Comparison of ENCODE assay signal across 8 cellular contexts in the genomic region with DNA sequence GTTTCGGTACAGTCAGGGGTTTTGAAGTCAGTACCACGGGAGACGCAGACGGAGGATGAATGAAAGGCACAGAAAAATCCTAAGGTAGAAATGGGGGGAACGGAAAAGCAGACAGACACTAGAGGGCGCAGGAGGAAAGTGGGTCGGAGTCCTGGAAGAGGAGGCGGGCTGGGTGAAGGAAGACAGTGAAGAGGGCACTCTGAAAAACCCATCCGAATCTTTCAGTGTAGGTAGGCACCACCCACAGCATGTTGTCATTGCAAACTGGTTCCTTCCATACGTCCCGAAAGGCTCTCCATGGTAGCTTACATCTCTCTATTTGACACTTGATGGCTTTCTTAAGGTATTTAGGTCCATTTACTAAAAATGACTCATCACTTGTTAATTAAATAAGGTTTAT. TPM values are rescaled to one million over a fixed set of nuclear protein-coding genes. Genes with fewer than 3 reads are reported as not detected.
A peak's percentile ranks its signal among the peaks of the same experiment; 100 is the strongest.
DNase-seq lines count a peak whose midpoint lies in the region; ATAC-seq and TF ChIP-seq lines count a peak whose summit lies in the region.

No MANE protein-coding gene starts in this region.

- no peaks in the 10 kb centered on the region for H3K9me3 ChIP-seq in ovary

- in situ Hi-C loops in KBM-7 (cut with MboI; ENCODE audit: low pct_unique_long_range_greater_than_20kb, low sequenced_read_pairs): no loop called here

- DNase-seq in DMS114 treated with DMSO at 0.1 percent for 48 hours (lab: John Stamatoyannopoulos, UW; ENCODE audit: unreplicated experiment) (peak; percentile 41), KBM-7 (peak; percentile 92), RKO (ENCODE audit: low spot score) (peak; percentile 75), fibroblast of villous mesenchyme (ENCODE audit: low read depth) (peak; percentile 61), ovary (peak; percentile 53 to 73 (median 69)), ureter (ENCODE audit: low spot score) (peak; percentile 68)
- DNase-seq in activated T-cell treated with anti-CD3 and anti-CD28 coated beads, Interleukin-2, amount 50 U/mL, for 48 hours: peak; percentile 82 to 85

- peak; percentile 59 for ATAC-seq in GM21447 (IDR thresholded peaks at IDR 0.05; ENCODE audit: unreplicated experiment)

- no peak for TF ChIP-seq POLR2A in ovary (IDR thresholded peaks at IDR 0.05)

- H3K4me1 ChIP-seq in ovary (ENCODE audit: insufficient read depth): peaks cover 2% of the 10 kb centered on the region

- H3K4me3 ChIP-seq in fibroblast of villous mesenchyme (ENCODE audit: low read depth, low read length) (no peak overlapping the region), ovary (no peak overlapping the region)

- no peaks in the 10 kb centered on the region for H3K36me3 ChIP-seq in ovary

- TF ChIP-seq EP300 in ovary (IDR thresholded peaks at IDR 0.05): no peak

- TF ChIP-seq CTCF in fibroblast of villous mesenchyme (IDR thresholded peaks at IDR 0.05; ENCODE audit: insufficient read depth, low read depth, low read length) (peak; percentile 89), ovary (IDR thresholded peaks at IDR 0.05) (peak; percentile 48 to 75 (median 51))

- no peaks in the 10 kb centered on the region for H3K27me3 ChIP-seq in ovary

- no peak overlapping the region for H3K27ac ChIP-seq in ovary

- intact Hi-C loops in ovary (cut with DNase I): loop anchor here (5.0 to 10.0 kb wide), 3 partner anchors 71 to 411 kb away; no protein-coding TSS in a partner anchor

- 1 to 6% (median 1%) methylated on average over 11 of the region's 11 CpGs for WGBS in ovary, 3 donors

RNA-seq across cellular contexts. Expression of a gene that starts 18.5 kb away (rescaled TPM):
- total RNA-seq in fibroblast of villous mesenchyme (11.9 and 12.5 TPM in 2 replicates), ovary (10 to 100 TPM; 15.4 to 30.3 (median 24.4) TPM), ureter (30.0 TPM)
- polyA plus RNA-seq in ovary: 1 to 10 TPM; 3.9 to 4.3 TPM

Comparison
In these comparisons a context has a peak if more than half of its experiments do, and no peak if none do; other contexts are left out.
1. DNase-seq: peak in every context shown above with its lines; median percentile 92 in KBM-7; 84 in activated T-cell treated with anti-CD3 and anti-CD28 coated beads, Interleukin-2, amount 50 U/mL, for 48 hours; 75 in RKO; 69 in ovary; 68 in ureter; 61 in fibroblast of villous mesenchyme; 41 in DMS114 treated with DMSO at 0.1 percent for 48 hours.